In genomic region chr6:46129301-46129633, GRCh38 we compare ENCODE assay signal across 8 cellular contexts. TPM values are rescaled to one million over a fixed set of nuclear protein-coding genes. Genes with fewer than 3 reads are reported as not detected.
DNase-seq lines count a peak whose midpoint lies in the region; ATAC-seq and FAIRE-seq lines count a peak whose summit lies in the region.

No MANE protein-coding gene starts in this region.

- no peaks in the 10 kb centered on the region for H3K36me3 ChIP-seq in small intestine (ENCODE audit: control insufficient read depth in 2 of 2, insufficient read depth in 2 of 2, low read length in 2 of 2)

- DNase-seq in DMS53 treated with DMSO at 0.1 percent for 48 hours (lab: John Stamatoyannopoulos, UW; ENCODE audit: unreplicated experiment) (peak; percentile 84), DMS53 (lab: John Stamatoyannopoulos, UW) (no peak), SW480 (ENCODE audit: low spot score) (peak; percentile 49), left cardiac atrium (no peak), small intestine (no peak), MV-4-11 (lab: John Stamatoyannopoulos, UW) (no peak), A172 (ENCODE audit: low spot score) (no peak)

- intact Hi-C loops in left cardiac atrium (cut with DNase I) = no loop called here

- H3K9me3 ChIP-seq in small intestine (ENCODE audit: control insufficient read depth, low read depth) = no peaks in the 10 kb centered on the region

- 2 to 5% (median 3%) methylated on average over 9 of the region's 9 CpGs for WGBS in small intestine, 3 donors

- ATAC-seq in HG02798 (IDR thresholded peaks at IDR 0.05; ENCODE audit: poor library complexity, unreplicated experiment) (peak; percentile 11), left cardiac atrium (peak; percentile 5 to 34)

- H3K27ac ChIP-seq in small intestine (ENCODE audit: low read depth in 1 of 2, low read length in 1 of 2) = peak overlapping the region in 1 of 2 donors; percentile 71

- H3K4me3 ChIP-seq in small intestine (ENCODE audit: low read depth in 1 of 2, low read length in 2 of 2) = peak overlapping the region; percentile 51 to 75

- H3K27me3 ChIP-seq in small intestine (ENCODE audit: control insufficient read depth in 2 of 2, insufficient read depth in 2 of 2, low read length in 2 of 2) = no peaks in the 10 kb centered on the region

- H3K4me1 ChIP-seq in small intestine (ENCODE audit: control insufficient read depth in 2 of 2, insufficient read depth in 1 of 2, low read depth in 1 of 2, low read length in 1 of 2) = peaks cover 0 to 2% of the 10 kb centered on the region in 2 donors

- no peak for FAIRE-seq in small intestine (lab: Jason Lieb, UNC)

RNA-seq across cellular contexts. Expression of gene ENPP4, which starts 0.5 kb away (rescaled TPM):
- total RNA-seq in left cardiac atrium = 10 to 100 TPM; 20.2 to 28.1 TPM
- 1 to 10 TPM; 4.0 to 7.7 (median 5.4) TPM for polyA plus RNA-seq in small intestine
- not detected in 2 replicates for total RNA-seq in A172 (2014; rRNA removed; shearing (Covaris generic))

RNA-seq across cellular contexts. Expression of gene ENPP5, which starts 41.5 kb away (rescaled TPM):
- total RNA-seq in left cardiac atrium = 1 to 10 TPM; 5.7 to 6.9 TPM
- 1 to 10 TPM in 1 of 3 donors, under 1 TPM in 2; 0.67 to 1.4 (median 0.81) TPM for polyA plus RNA-seq in small intestine
- not detected in 2 replicates for total RNA-seq in A172 (2014; rRNA removed; shearing (Covaris generic))

Comparison
In these comparisons a context has a peak if more than half of its experiments do, and no peak if none do; other contexts are left out.
1. DNase-seq: peak in DMS53 treated with DMSO at 0.1 percent for 48 hours (single experiment) and SW480 (single experiment); none in DMS53 (single experiment), left cardiac atrium (single experiment), small intestine (single experiment), MV-4-11 (single experiment) and A172 (single experiment).
2. RNA of gene ENPP4, which starts 0.5 kb away (total RNA-seq): 20.2 to 28.1 TPM in left cardiac atrium; not detected in A172; every median in the first group is over 10 times any median in the second.